ENCODE assay signal across 11 cellular contexts in the genomic region with DNA sequence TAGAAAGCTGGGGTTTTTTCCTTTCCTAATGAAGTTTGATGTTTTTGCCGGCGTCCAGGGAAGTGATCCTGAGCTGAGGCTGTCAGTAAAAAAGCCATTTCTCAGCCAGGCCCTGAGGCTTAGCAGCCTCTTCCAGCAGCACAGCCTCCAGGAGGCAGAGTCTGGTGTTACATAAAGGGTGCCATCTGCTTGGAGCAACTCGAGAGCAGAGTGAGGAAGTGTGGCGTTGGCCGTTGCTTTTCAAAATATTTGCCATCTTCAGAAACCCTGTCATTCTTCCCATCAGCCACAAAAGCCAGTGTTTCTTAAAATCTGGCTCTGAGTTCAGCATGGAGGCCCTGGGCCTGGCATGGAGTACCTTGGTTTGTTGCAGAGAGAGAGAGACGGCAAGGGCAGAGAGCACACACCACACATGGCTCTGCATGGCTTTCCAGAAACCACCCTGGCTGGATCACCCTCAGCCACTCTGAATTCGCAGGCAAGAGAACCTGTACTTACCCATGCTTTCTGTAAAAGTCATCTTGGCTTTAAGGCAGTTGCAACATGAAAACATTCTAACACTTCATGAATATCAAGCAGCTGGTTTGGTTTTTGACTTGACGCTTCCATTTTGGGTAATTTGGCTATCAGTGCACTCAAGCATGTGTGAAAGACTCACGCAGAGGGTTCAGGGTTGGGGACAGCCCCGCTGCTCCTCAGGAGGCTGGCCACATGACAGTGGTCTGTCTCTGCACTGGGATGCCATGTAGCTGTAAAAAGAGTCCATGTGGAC. TPM values are rescaled to one million over a fixed set of nuclear protein-coding genes. Genes with fewer than 3 reads are reported as not detected.
DNase-seq lines count a peak whose midpoint lies in the region; ATAC-seq, FAIRE-seq and TF ChIP-seq lines count a peak whose summit lies in the region.
"Had no signal": no experiment of that assay in that cellular context is flagged by ENCODE, and none has a peak within 500 bp of the region (broad histone marks: within the 10 kb centered on the region; RNA-seq: fewer than 3 reads in every experiment).

No MANE protein-coding gene starts in this region.

- no peak for TF ChIP-seq POLR2A in GM12878 (IDR thresholded peaks at IDR 0.05; ENCODE audit: low read depth, low read length)

- no peaks in the 10 kb centered on the region for H3K27me3 Mint-ChIP-seq in activated CD4-positive, alpha-beta T cell treated with anti-CD3 and anti-CD28 coated beads, Interleukin-2, amount 10 ng/mL, durations not matched to agents 7 days and 5 days

- H3K4me1 ChIP-seq in GM12878 (ENCODE audit: control insufficient read depth, insufficient read depth, low read length), result peaks cover 18% of the 10 kb centered on the region

- no peaks in the 10 kb centered on the region for H3K9me3 ChIP-seq in GM12878 (replicated peaks; ENCODE audit: control insufficient read depth, insufficient read depth, low read length)

- TF ChIP-seq EP300 in GM12878 (IDR thresholded peaks at IDR 0.05; ENCODE audit: borderline replicate concordance in 1 of 2, control insufficient read depth in 1 of 2, low read depth in 2 of 2, low read length in 2 of 2), result peak; percentile 51 to 68; a peak in 1 of 4 replicates

- SMC1A ChIA-PET in GM12878 (lab: Charles Lee; ENCODE audit: uncharacterized antibody, unreplicated experiment), result interaction anchor here (1.0 to 2.6 kb wide), 6 partner anchors 8 to 21 kb away, joined by 3 to 10 read pairs (median 6); a partner anchor contains a TSS

- TSS peak; percentile 53 for BruUV-seq in GM12878 (replicated peaks; lab: Mats Ljungman, UMichigan)

- peak overlapping the region; percentile 66 for H3K27ac ChIP-seq in GM12878 (ENCODE audit: control insufficient read depth, insufficient read depth)
- H3K27ac ChIP-seq: RWPE1 had no signal

- peak overlapping the region; percentile 28 for H3K4me2 ChIP-seq in GM12878 (ENCODE audit: control insufficient read depth, insufficient read depth)

- POLR2A ChIA-PET in GM12878 (lab: Charles Lee), result interaction anchor here (1.2 to 1.6 kb wide), 3 partner anchors 10 to 61 kb away, joined by 3 to 7 read pairs (median 4); a partner anchor contains a TSS
- POLR2A ChIA-PET in activated CD4-positive, alpha-beta T cell treated with anti-CD3 and anti-CD28 coated beads, Interleukin-2, amount 10 ng/mL, durations not matched to agents 7 days and 5 days (lab: Charles Lee), result no interaction called here

- CTCF ChIA-PET in GM12878 (lab: Yijun Ruan, JAX), result interaction anchor here (0.6 to 4.1 kb wide), 10 partner anchors 8 to 118 kb away, joined by 3 to 22 read pairs (median 4); a partner anchor contains a TSS
- CTCF ChIA-PET in activated CD4-positive, alpha-beta T cell treated with anti-CD3 and anti-CD28 coated beads, Interleukin-2, amount 10 ng/mL, durations not matched to agents 7 days and 5 days (lab: Charles Lee), result interaction anchor here (1.5 to 1.6 kb wide), 2 partner anchors 50 to 62 kb away, joined by 3 to 4 read pairs; a partner anchor contains a TSS

- RAD21 ChIA-PET in GM12878 (lab: Charles Lee; ENCODE audit: unreplicated experiment), result interaction anchor here (0.8 to 1.8 kb wide), 6 partner anchors 8 to 190 kb away, joined by 3 to 6 read pairs (median 3); a partner anchor contains a TSS

- peaks cover 19% of the 10 kb centered on the region for H3K4me1 Mint-ChIP-seq in activated CD4-positive, alpha-beta T cell treated with anti-CD3 and anti-CD28 coated beads, Interleukin-2, amount 10 ng/mL, durations not matched to agents 7 days and 5 days

- H3K9me3 Mint-ChIP-seq in activated CD4-positive, alpha-beta T cell treated with anti-CD3 and anti-CD28 coated beads, Interleukin-2, amount 10 ng/mL, durations not matched to agents 7 days and 5 days, result no peaks in the 10 kb centered on the region

- H2AFZ ChIP-seq in GM12878 (ENCODE audit: control insufficient read depth, low read depth, low read length), result no peak overlapping the region

- peaks cover 52% of the 10 kb centered on the region for H3K36me3 Mint-ChIP-seq in activated CD4-positive, alpha-beta T cell treated with anti-CD3 and anti-CD28 coated beads, Interleukin-2, amount 10 ng/mL, durations not matched to agents 7 days and 5 days (ENCODE audit: low read depth)

- H3K27ac Mint-ChIP-seq in activated CD4-positive, alpha-beta T cell treated with anti-CD3 and anti-CD28 coated beads, Interleukin-2, amount 10 ng/mL, durations not matched to agents 7 days and 5 days, result no peak overlapping the region

- H3K9ac ChIP-seq in GM12878 (ENCODE audit: control insufficient read depth, insufficient read depth, low read length), result 0 out of 2 replicates have a peak overlapping the region, but pooled peaks have one; percentile 5

- FAIRE-seq in GM12878 (lab: Jason Lieb, UNC), result peak; percentile 85

- 2% methylated on average over 10 of the region's 10 CpGs for WGBS in GM12878 (ENCODE audit: insufficient coverage, insufficient replicate concordance, low lambda C conversion rate, missing lambda C conversion rate)

- H4K20me1 ChIP-seq in GM12878 (ENCODE audit: control insufficient read depth, insufficient read depth), result peaks cover 3% of the 10 kb centered on the region; the same call in 1 of the 2 replicates

- DNase-seq in GM13976 (ENCODE audit: low spot score) (peak; percentile 79), GM12878 (ENCODE audit: low read depth, low spot score) (peak; percentile 57), cardiac septum (ENCODE audit: low spot score) (no peak), NCI-H226 (no peak)
- no peak for DNase-seq in activated CD4-positive, alpha-beta T cell treated with anti-CD3 and anti-CD28 coated beads, Interleukin-2, amount 10 ng/mL, durations not matched to agents 7 days and 5 days
- DNase-seq: activated CD8-positive, alpha-beta memory T cell treated with anti-CD3 and anti-CD28 coated beads for 24 hours; NCI-H1417 had no signal

- no peak overlapping the region for H3K4me3 Mint-ChIP-seq in activated CD4-positive, alpha-beta T cell treated with anti-CD3 and anti-CD28 coated beads, Interleukin-2, amount 10 ng/mL, durations not matched to agents 7 days and 5 days

- no peak overlapping the region for H3K4me3 ChIP-seq in GM12878

- in situ Hi-C loops in GM13976 (cut with MboI; ENCODE audit: low sequenced_read_pairs, unreplicated experiment), result no loop called here
- in situ Hi-C loops in GM12878 (cut with MboI), result no loop called here

- intact Hi-C loops in GM12878 (cut with micrococcal nuclease; ENCODE audit: unreplicated experiment) (no loop called here), cardiac septum (cut with DNase I) (no loop called here)

- no peak for TF ChIP-seq CTCF in GM13976 (IDR thresholded peaks at IDR 0.05; ENCODE audit: borderline replicate concordance, control extremely low read depth, extremely low read depth, insufficient read depth, missing control alignments)
- TF ChIP-seq CTCF in GM12878 (IDR thresholded peaks at IDR 0.05 in 2 of 3, conservative IDR thresholded peaks at IDR 0.05 in 1 of 3; ENCODE audit: control insufficient read depth in 2 of 3, extremely low read depth in 1 of 3, insufficient read depth in 1 of 3, low read depth in 3 of 3, low read length in 3 of 3), result no peak

- no peaks in the 10 kb centered on the region for H3K27me3 ChIP-seq in GM12878 (replicated peaks in 1 of 2; ENCODE audit: control insufficient read depth in 2 of 2, insufficient read depth in 2 of 2, low read length in 1 of 2)

- no peak for TF ChIP-seq RAD21 in GM12878 (IDR thresholded peaks at IDR 0.05; ENCODE audit: insufficient read depth, low read depth, low read length)

- ATAC-seq in GM19452 (IDR thresholded peaks at IDR 0.05; ENCODE audit: unreplicated experiment), result peak; percentile 78
- ATAC-seq in HG03060 (IDR thresholded peaks at IDR 0.05; ENCODE audit: low read depth, unreplicated experiment), result peak; percentile 55
- peak; percentile 88 for ATAC-seq in GM12878
- no peak for ATAC-seq in HG03097 (IDR thresholded peaks at IDR 0.05; ENCODE audit: low FRiP score, unreplicated experiment)

- no peaks in the 10 kb centered on the region; the same call in 1 of the 2 replicates for H3K79me2 ChIP-seq in GM12878 (ENCODE audit: control insufficient read depth, insufficient read depth, low read length)

- peaks cover 15 to 48% of the 10 kb centered on the region in 2 experiments for H3K36me3 ChIP-seq in GM12878 (ENCODE audit: control insufficient read depth in 2 of 2, insufficient read depth in 2 of 2, low read length in 1 of 2)

RNA-seq across cellular contexts. Expression of a gene that starts 21.0 kb away (rescaled TPM):
- 171 and 173 TPM in 2 replicates for total RNA-seq in GM12878 (2013; cell fraction: nucleolus; rRNA removed)
- total RNA-seq in GM12878 (2014; rRNA removed), result 52.0 and 52.3 TPM in 2 replicates
- total RNA-seq in GM12878 (2014; rRNA removed; fragmentation: Illumina TruSeq; extraction: Trizol), result 56.2 and 58.1 TPM in 2 replicates
- 51.6 and 61.4 TPM in 2 replicates for total RNA-seq in GM12878 (2021)
- 31.9 TPM for polyA plus RNA-seq in GM12878 (2011; ENCODE audit: low read depth)
- polyA plus RNA-seq in GM12878 (2011; rRNA removed), result 33.2 and 46.7 TPM in 2 replicates
- polyA plus RNA-seq in GM12878 (2011; cell fraction: cytosol; rRNA removed), result 29.9 and 31.8 TPM in 2 replicates
- 33.1 and 39.8 TPM in 2 replicates for polyA plus RNA-seq in GM12878 (2011; cell fraction: nucleus; rRNA removed)
- polyA plus RNA-seq in GM12878 (2012), result 34.6 and 48.5 TPM in 2 replicates
- 69.4 and 108 TPM in 2 replicates for polyA plus RNA-seq in GM12878 (2014; fragmentation: Illumina TruSeq; extraction: Trizol)
- 10 to 100 TPM; 22.6 to 24.2 TPM for polyA plus RNA-seq in GM12878 (2014; fragmentation: Nextera tagmentation; extraction: Ambion mirVana)
- polyA plus RNA-seq in GM12878 (2014; rRNA removed), result 57.5 TPM in 2 replicates
- polyA plus RNA-seq in GM12878 (2016; fragmentation: Nextera tagmentation; extraction: Ambion mirVana), result 10 to 100 TPM; 47.8 to 52.6 TPM
- 18.6 and 20.0 TPM in 2 replicates for polyA minus RNA-seq in GM12878 (2011; rRNA and poly(A)+ RNA removed)
- 13.7 and 14.8 TPM in 2 replicates for polyA minus RNA-seq in GM12878 (2011; cell fraction: cytosol; rRNA and poly(A)+ RNA removed)
- 19.3 and 38.4 TPM in 2 replicates for polyA minus RNA-seq in GM12878 (2011; cell fraction: nucleus; rRNA and poly(A)+ RNA removed)
- total RNA-seq in activated CD4-positive, alpha-beta T cell treated with anti-CD3 and anti-CD28 coated beads, Interleukin-2, amount 10 ng/mL, durations not matched to agents 7 days and 5 days, result 10 to 100 TPM; 37.0 to 38.9 TPM
- 22.5 TPM for total RNA-seq in cardiac septum

RNA-seq across cellular contexts. Expression of a gene that starts 21.2 kb away (rescaled TPM):
- total RNA-seq in GM12878 (2013; cell fraction: nucleolus; rRNA removed), result 6.7 and 7.6 TPM in 2 replicates
- total RNA-seq in GM12878 (2014; rRNA removed), result 9.0 and 10.6 TPM in 2 replicates
- total RNA-seq in GM12878 (2014; rRNA removed; fragmentation: Illumina TruSeq; extraction: Trizol), result 11.9 and 13.0 TPM in 2 replicates
- total RNA-seq in GM12878 (2021), result 15.8 and 16.9 TPM in 2 replicates
- polyA plus RNA-seq in GM12878 (2011; ENCODE audit: low read depth), result 13.6 TPM
- polyA plus RNA-seq in GM12878 (2011; rRNA removed), result 12.8 and 15.8 TPM in 2 replicates
- polyA plus RNA-seq in GM12878 (2011; cell fraction: cytosol; rRNA removed), result 16.4 and 17.9 TPM in 2 replicates
- 8.4 and 8.9 TPM in 2 replicates for polyA plus RNA-seq in GM12878 (2011; cell fraction: nucleus; rRNA removed)
- polyA plus RNA-seq in GM12878 (2012), result 13.8 and 14.3 TPM in 2 replicates
- 15.4 and 16.7 TPM in 2 replicates for polyA plus RNA-seq in GM12878 (2014; fragmentation: Illumina TruSeq; extraction: Trizol)
- 10 to 100 TPM; 27.3 to 28.9 TPM for polyA plus RNA-seq in GM12878 (2014; fragmentation: Nextera tagmentation; extraction: Ambion mirVana)
- 17.2 and 17.4 TPM in 2 replicates for polyA plus RNA-seq in GM12878 (2014; rRNA removed)
- 10 to 100 TPM; 23.3 to 28.1 TPM for polyA plus RNA-seq in GM12878 (2016; fragmentation: Nextera tagmentation; extraction: Ambion mirVana)
- polyA minus RNA-seq in GM12878 (2011; rRNA and poly(A)+ RNA removed), result 8.1 and 13.8 TPM in 2 replicates
- polyA minus RNA-seq in GM12878 (2011; cell fraction: cytosol; rRNA and poly(A)+ RNA removed), result 2.5 and 2.7 TPM in 2 replicates
- polyA minus RNA-seq in GM12878 (2011; cell fraction: nucleus; rRNA and poly(A)+ RNA removed), result 3.6 and 4.9 TPM in 2 replicates
- 10 to 100 TPM; 10.1 to 11.1 TPM for total RNA-seq in activated CD4-positive, alpha-beta T cell treated with anti-CD3 and anti-CD28 coated beads, Interleukin-2, amount 10 ng/mL, durations not matched to agents 7 days and 5 days
- 10.4 TPM for total RNA-seq in cardiac septum

RNA-seq across cellular contexts. Expression of a gene that starts 50.1 kb away (rescaled TPM):
- 27.6 and 29.2 TPM in 2 replicates for total RNA-seq in GM12878 (2013; cell fraction: nucleolus; rRNA removed)
- total RNA-seq in GM12878 (2014; rRNA removed) (92.3 and 109 TPM in 2 replicates), GM12878 (2014; rRNA removed; fragmentation: Illumina TruSeq; extraction: Trizol) (40.5 and 45.0 TPM in 2 replicates), GM12878 (2021) (61.3 and 68.6 TPM in 2 replicates), cardiac septum (21.6 TPM)
- 45.4 TPM for polyA plus RNA-seq in GM12878 (2011; ENCODE audit: low read depth)
- polyA plus RNA-seq in GM12878 (2011; rRNA removed) (39.2 and 65.3 TPM in 2 replicates), GM12878 (2014; fragmentation: Illumina TruSeq; extraction: Trizol) (24.7 and 34.1 TPM in 2 replicates), GM12878 (2014; fragmentation: Nextera tagmentation; extraction: Ambion mirVana) (1 to 10 TPM; 5.5 to 8.4 TPM), GM12878 (2014; rRNA removed) (104 and 112 TPM in 2 replicates), GM12878 (2016; fragmentation: Nextera tagmentation; extraction: Ambion mirVana) (10 to 100 TPM; 83.2 to 86.2 TPM)
- 94.4 and 162 TPM in 2 replicates for polyA plus RNA-seq in GM12878 (2011; cell fraction: cytosol; rRNA removed)
- 80.8 and 81.4 TPM in 2 replicates for polyA plus RNA-seq in GM12878 (2011; cell fraction: nucleus; rRNA removed)
- polyA plus RNA-seq in GM12878 (2012), result 61.2 and 68.1 TPM in 2 replicates
- polyA minus RNA-seq in GM12878 (2011; rRNA and poly(A)+ RNA removed), result 81.6 and 120 TPM in 2 replicates
- 39.4 and 40.0 TPM in 2 replicates for polyA minus RNA-seq in GM12878 (2011; cell fraction: cytosol; rRNA and poly(A)+ RNA removed)
- polyA minus RNA-seq in GM12878 (2011; cell fraction: nucleus; rRNA and poly(A)+ RNA removed), result 15.8 and 26.4 TPM in 2 replicates
- 100 to 1,000 TPM; 172 to 189 TPM for total RNA-seq in activated CD4-positive, alpha-beta T cell treated with anti-CD3 and anti-CD28 coated beads, Interleukin-2, amount 10 ng/mL, durations not matched to agents 7 days and 5 days

Comparison
In these comparisons a context has a peak if more than half of its experiments do, and no peak if none do; other contexts are left out.
1. DNase-seq: peak in GM13976 (single experiment) and GM12878 (single experiment); none in activated CD4-positive, alpha-beta T cell treated with anti-CD3 and anti-CD28 coated beads, Interleukin-2, amount 10 ng/mL, durations not matched to agents 7 days and 5 days (single experiment), cardiac septum (single experiment) and NCI-H226 (single experiment).